Comparison of ENCODE assay signal across 8 cellular contexts in genomic region chr2:210577263-210578071, GRCh38. TPM values are rescaled to one million over a fixed set of nuclear protein-coding genes. Genes with fewer than 3 reads are reported as not detected.
A peak's percentile ranks its signal among the peaks of the same experiment; 100 is the strongest.
DNase-seq lines count a peak whose midpoint lies in the region; ATAC-seq lines count a peak whose summit lies in the region.

No MANE protein-coding gene starts in this region.

- no peaks in the 10 kb centered on the region for H3K9me3 Mint-ChIP-seq in stimulated activated memory B cell treated with anti-CD40 and anti-IgM and Interleukin-4, amounts not matched to agents 10 μg/mL and 1 μg/mL and 100 μg/mL, for 72 hours

- H3K4me1 Mint-ChIP-seq in stimulated activated memory B cell treated with anti-CD40 and anti-IgM and Interleukin-4, amounts not matched to agents 10 μg/mL and 1 μg/mL and 100 μg/mL, for 72 hours: no peaks in the 10 kb centered on the region

- no peak overlapping the region for H3K4me3 Mint-ChIP-seq in stimulated activated memory B cell treated with anti-CD40 and anti-IgM and Interleukin-4, amounts not matched to agents 10 μg/mL and 1 μg/mL and 100 μg/mL, for 72 hours

- ATAC-seq in GM19468 (IDR thresholded peaks at IDR 0.05; ENCODE audit: extremely low read depth, unreplicated experiment) (peak; percentile 88), HG03439 (IDR thresholded peaks at IDR 0.05; ENCODE audit: unreplicated experiment) (peak; percentile 90)
- no peak for ATAC-seq in stimulated activated memory B cell treated with anti-CD40 and anti-IgM and Interleukin-4, amounts not matched to agents 10 μg/mL and 1 μg/mL and 100 μg/mL, for 72 hours

- H3K27ac Mint-ChIP-seq in stimulated activated memory B cell treated with anti-CD40 and anti-IgM and Interleukin-4, amounts not matched to agents 10 μg/mL and 1 μg/mL and 100 μg/mL, for 72 hours: no peak overlapping the region

- DNase-seq in NCI-H1436 (lab: John Stamatoyannopoulos, UW) (peak; percentile 51), NCI-H1436 treated with DMSO at 0.1 percent for 48 hours (lab: John Stamatoyannopoulos, UW) (no peak), NCI-H82 treated with DMSO at 0.1 percent for 48 hours (lab: John Stamatoyannopoulos, UW; ENCODE audit: unreplicated experiment) (peak; percentile 52), cerebellum (ENCODE audit: low spot score) (peak; percentile 30), midbrain (lab: John Stamatoyannopoulos, UW) (peak; percentile 64)

- H3K27me3 Mint-ChIP-seq in stimulated activated memory B cell treated with anti-CD40 and anti-IgM and Interleukin-4, amounts not matched to agents 10 μg/mL and 1 μg/mL and 100 μg/mL, for 72 hours: no peaks in the 10 kb centered on the region

- H3K36me3 Mint-ChIP-seq in stimulated activated memory B cell treated with anti-CD40 and anti-IgM and Interleukin-4, amounts not matched to agents 10 μg/mL and 1 μg/mL and 100 μg/mL, for 72 hours: no peaks in the 10 kb centered on the region

RNA-seq across cellular contexts. Expression of gene CPS1, which starts 21.1 kb away (rescaled TPM):
- total RNA-seq in cerebellum: 3.4 TPM
